ENCODE assay signal across 26 cellular contexts in the genomic region with DNA sequence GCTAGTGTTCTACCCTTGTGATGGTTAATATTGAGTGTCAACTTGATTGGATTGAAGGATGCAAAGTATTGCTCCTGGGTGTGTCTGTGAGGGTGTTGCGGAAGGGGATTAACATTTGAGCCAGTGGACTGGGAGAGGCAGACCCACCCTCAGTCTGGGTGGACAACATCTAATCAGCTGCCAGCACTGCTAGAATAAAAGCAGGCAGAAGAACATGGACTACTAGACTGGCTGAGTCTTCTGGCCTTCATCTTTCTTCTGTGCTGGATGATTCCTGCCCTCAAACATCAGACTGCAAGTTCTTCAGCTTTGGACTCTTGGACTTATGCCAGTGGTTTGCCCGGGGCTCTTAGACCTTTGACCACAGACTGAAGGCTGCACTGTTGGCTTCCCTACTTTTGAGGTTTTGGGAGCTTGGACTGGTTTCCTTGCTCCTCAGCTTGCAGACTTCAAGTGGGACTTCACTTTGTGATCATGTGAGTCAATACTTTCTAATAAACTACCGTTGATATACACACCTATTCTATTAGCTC.
"Had no signal": no experiment of that assay in that cellular context is flagged by ENCODE, and none has a peak within 500 bp of the region (broad histone marks: within the 10 kb centered on the region; RNA-seq: fewer than 3 reads in every experiment).

No MANE protein-coding gene starts in this region.

- H3K27ac ChIP-seq: brain microvascular endothelial cell, heart right ventricle, left lung, neutrophil, sigmoid colon, stomach, tibial nerve had no signal

- H3K27me3 ChIP-seq: brain microvascular endothelial cell, heart right ventricle, left lung, sigmoid colon, stomach, tibial nerve had no signal

- H3K36me3 ChIP-seq: brain microvascular endothelial cell, heart right ventricle, left lung, neutrophil, sigmoid colon, stomach, tibial nerve had no signal

- H3K4me3 ChIP-seq: heart right ventricle, left lung, lung, sigmoid colon, smooth muscle cell, stomach, tibial nerve had no signal

- ATAC-seq: activated CD8-positive, alpha-beta T cell treated with anti-CD3 and anti-CD28 coated beads for 36 hours; activated T-cell treated with anti-CD3 and anti-CD28 coated beads, Interleukin-2, amount 50 U/mL, for 4 hours; activated T-helper 17 cell treated with anti-CD3 and anti-CD28 coated beads, Interleukin-2, amount 50 U/mL, for 72 hours; esophagus mucosa; heart right ventricle; left lung; stimulated activated naive B cell treated with anti-CD40 and anti-IgM and Interleukin-4, amounts not matched to agents 10 μg/mL and 1 μg/mL and 100 μg/mL, for 72 hours had no signal

- DNase-seq: activated B cell treated with CpG ODN at 0.5 μM for 24 hours; activated CD4-positive, alpha-beta T cell treated with anti-CD3 and anti-CD28 coated beads, Interleukin-2, amount 50 U/mL, for 1 hour; activated CD8-positive, alpha-beta T cell treated with anti-CD3 and anti-CD28 coated beads for 36 hours; activated gamma-delta T cell treated with Interleukin-2 at 50 U/mL for 16 hours; activated naive CD4-positive, alpha-beta T cell treated with anti-CD3 and anti-CD28 coated beads, Interleukin-2, amount 50 U/mL, for 16 hours; activated T-cell treated with anti-CD3 and anti-CD28 coated beads, Interleukin-2, amount 50 U/mL, for 4 hours; amniotic stem cell; brain microvascular endothelial cell; caudate nucleus; endodermal cell; foreskin fibroblast; heart right ventricle; left lung; mesendoderm; sigmoid colon; stimulated activated CD4-positive, alpha-beta T cell treated with anti-CD3 and anti-CD28 coated beads, Interleukin-15, amount 100 ng/mL, for 24 hours; stimulated activated CD4-positive, alpha-beta T cell treated with anti-CD3 and anti-CD28 coated beads, Interleukin-2, amount 100 ng/mL, for 24 hours; stimulated activated naive B cell treated with anti-CD40 and anti-IgM and Interleukin-4, amounts not matched to agents 10 μg/mL and 1 μg/mL and 100 μg/mL, for 72 hours; stomach; T-helper 9 cell had no signal

- H3K4me1 ChIP-seq: heart right ventricle, left lung, sigmoid colon, tibial nerve had no signal

- H3K9me3 ChIP-seq: heart right ventricle, left lung, neutrophil, sigmoid colon, stomach, tibial nerve had no signal
